10 cellular contexts compared by ENCODE assay signal in genomic region chrX:70455366-70456202, GRCh38. TPM values are rescaled to one million over a fixed set of nuclear protein-coding genes. Genes with fewer than 3 reads are reported as not detected.
DNase-seq lines count a peak whose midpoint lies in the region; ATAC-seq, FAIRE-seq and TF ChIP-seq lines count a peak whose summit lies in the region.
"Had no signal": no experiment of that assay in that cellular context is flagged by ENCODE, and none has a peak within 500 bp of the region (broad histone marks: within the 10 kb centered on the region; RNA-seq: fewer than 3 reads in every experiment).

No MANE protein-coding gene starts in this region.

- H3K4me1 ChIP-seq in right atrium auricular region, result peaks cover 0 to 8% of the 10 kb centered on the region in 2 donors
- no peaks in the 10 kb centered on the region for H3K4me1 ChIP-seq in small intestine (ENCODE audit: control insufficient read depth in 2 of 2, insufficient read depth in 1 of 2, low read depth in 1 of 2, low read length in 1 of 2)

- TF ChIP-seq CTCF in CD14-positive monocyte (IDR thresholded peaks at IDR 0.05) (no peak), WI38 (IDR thresholded peaks at IDR 0.05; ENCODE audit: low read depth, low read length) (no peak), right atrium auricular region (IDR thresholded peaks at IDR 0.05) (no peak)

- H3K4me1 Mint-ChIP-seq in CD14-positive monocyte, result peaks cover 20% of the 10 kb centered on the region

- H3K27ac Mint-ChIP-seq in CD14-positive monocyte, result no peak overlapping the region

- H3K4me3 Mint-ChIP-seq in CD14-positive monocyte, result peak overlapping the region; percentile 39 to 68

- FAIRE-seq in small intestine (lab: Jason Lieb, UNC), result no peak

- H3K27ac ChIP-seq in right atrium auricular region (peak overlapping the region; percentile 82 to 91), small intestine (ENCODE audit: low read depth in 1 of 2, low read length in 1 of 2) (peak overlapping the region; percentile 95 to 97)
- H3K27ac ChIP-seq: HL-60 had no signal

- intact Hi-C loops in CD14-positive monocyte (cut with micrococcal nuclease), result no loop called here

- H3K9me3 ChIP-seq in right atrium auricular region, result no peaks in the 10 kb centered on the region
- H3K9me3 ChIP-seq in small intestine (ENCODE audit: control insufficient read depth, low read depth), result no peaks in the 10 kb centered on the region

- H3K36me3 Mint-ChIP-seq in CD14-positive monocyte, result no peaks in the 10 kb centered on the region

- POLR2A ChIA-PET in HEK293T (lab: Yijun Ruan, JAX), result interaction anchor here (0.9 to 1.2 kb wide), 2 partner anchors 13 to 22 kb away, joined by 3 read pairs; no protein-coding TSS in a partner anchor

- DNase-seq in CD14-positive monocyte (ENCODE audit: low spot score) (no peak), HEK293T (ENCODE audit: extremely low spot score) (no peak), right atrium auricular region (ENCODE audit: low spot score) (no peak), small intestine (peak; percentile 73), MV-4-11 (lab: John Stamatoyannopoulos, UW) (no peak)
- no peak for DNase-seq in stimulated activated CD4-positive, alpha-beta T cell treated with anti-CD3 and anti-CD28 coated beads, Interleukin-4, amount 100 ng/mL, for 24 hours

- H3K27me3 Mint-ChIP-seq in CD14-positive monocyte (ENCODE audit: low read depth in 3 of 3), result peaks cover 30 to 61% (median 60%) of the 10 kb centered on the region in 3 donors

- H3K27me3 ChIP-seq in right atrium auricular region (no peaks in the 10 kb centered on the region), small intestine (ENCODE audit: control insufficient read depth in 2 of 2, insufficient read depth in 2 of 2, low read length in 2 of 2) (no peaks in the 10 kb centered on the region)

- CTCF ChIA-PET in HEK293T (lab: Yijun Ruan, JAX), result interaction anchor here (0.8 to 1.7 kb wide), 3 partner anchors 18 to 504 kb away, joined by 3 to 5 read pairs (median 4); no protein-coding TSS in a partner anchor

- H3K9me3 Mint-ChIP-seq in CD14-positive monocyte, result peaks cover 0 to 8% (median 0%) of the 10 kb centered on the region in 7 donors

- H3K4me3 ChIP-seq in WI38 (ENCODE audit: low read depth, low read length) (peak overlapping the region; percentile 61), right atrium auricular region (peak overlapping the region; percentile 50 to 56), small intestine (ENCODE audit: low read depth in 1 of 2, low read length in 2 of 2) (peak overlapping the region; percentile 50 to 66)

- H3K36me3 ChIP-seq in right atrium auricular region, result no peaks in the 10 kb centered on the region
- no peaks in the 10 kb centered on the region for H3K36me3 ChIP-seq in small intestine (ENCODE audit: control insufficient read depth in 2 of 2, insufficient read depth in 2 of 2, low read length in 2 of 2)

- 4 to 29% (median 13%) methylated on average over 29 to 32 of the region's 32 CpGs for WGBS in small intestine, 3 donors

- ATAC-seq in GM19023 (IDR thresholded peaks at IDR 0.05; ENCODE audit: unreplicated experiment), result no peak

TF ChIP-seq in HEK293T, 16 proteins besides CTCF, POLR2A, EP300 and RAD21:
- TF ChIP-seq SUZ12 (IDR thresholded peaks at IDR 0.05) (no peak), L3MBTL2 (conservative IDR thresholded peaks at IDR 0.05) (peak; percentile 55), SP1 (IDR thresholded peaks at IDR 0.05) (no peak), ARNT (IDR thresholded peaks at IDR 0.05) (no peak)

RNA-seq across cellular contexts. Expression of gene DLG3, which starts 10.9 kb away (rescaled TPM):
- polyA plus RNA-seq in CD14-positive monocyte (under 1 TPM in 1 of 2 donors, not detected in 1; 0.17 TPM), small intestine (10 to 100 TPM; 22.2 to 40.0 (median 27.6) TPM)
- total RNA-seq in right atrium auricular region, result 10 to 100 TPM in 1 of 2 donors, 1 to 10 TPM in 1; 8.8 to 34.6 TPM

RNA-seq across cellular contexts. Expression of gene GDPD2, which starts 32.5 kb away (rescaled TPM):
- polyA plus RNA-seq in CD14-positive monocyte, result not detected
- total RNA-seq in right atrium auricular region, result not detected
- polyA plus RNA-seq in small intestine, result 10 to 100 TPM in 2 of 3 donors, 1 to 10 TPM in 1; 2.6 to 26.4 (median 25.9) TPM
- total RNA-seq: pulmonary artery endothelial cell had no signal

Comparison
In these comparisons a context has a peak if more than half of its experiments do, and no peak if none do; other contexts are left out.
1. RNA of gene DLG3, which starts 10.9 kb away (polyA plus RNA-seq): 22.2 to 40.0 TPM in small intestine; 0.17 TPM in CD14-positive monocyte; every median in the first group is over 10 times any median in the second.
2. Peak in every context shown above with its lines, with median percentiles within 50 percentile points of each other: H3K4me3 ChIP-seq.